10 cellular contexts compared by ENCODE assay signal in genomic region chr9:116951588-116952433, GRCh38.
DNase-seq lines count a peak whose midpoint lies in the region; ATAC-seq and TF ChIP-seq lines count a peak whose summit lies in the region.
"Had no signal": no experiment of that assay in that cellular context is flagged by ENCODE, and none has a peak within 500 bp of the region (broad histone marks: within the 10 kb centered on the region; RNA-seq: fewer than 3 reads in every experiment).

No MANE protein-coding gene starts in this region.

- H3K4me3 Mint-ChIP-seq in naive thymus-derived CD8-positive, alpha-beta T cell: no peak overlapping the region
- H3K4me3 Mint-ChIP-seq: activated naive CD4-positive, alpha-beta T cell treated with anti-CD3 and anti-CD28 coated beads, Interleukin-2, amount 50 U/mL, for 24 hours had no signal

- ATAC-seq in GM21717 (IDR thresholded peaks at IDR 0.05; ENCODE audit: unreplicated experiment): peak; percentile 83
- ATAC-seq in HG03520 (IDR thresholded peaks at IDR 0.05; ENCODE audit: unreplicated experiment): peak; percentile 71
- ATAC-seq in naive thymus-derived CD8-positive, alpha-beta T cell: no peak
- ATAC-seq in right lobe of liver: no peak

- no peaks in the 10 kb centered on the region for H3K27me3 ChIP-seq in right lobe of liver

- peak; percentile 54 for DNase-seq in GM13976 (ENCODE audit: low spot score)
- DNase-seq in iris pigment epithelial cell (ENCODE audit: low read depth): peak; percentile 73
- no peak for DNase-seq in NCI-H524 treated with DMSO at 0.1 percent for 48 hours (lab: John Stamatoyannopoulos, UW)
- DNase-seq in naive thymus-derived CD8-positive, alpha-beta T cell: no peak
- no peak for DNase-seq in putamen (ENCODE audit: low spot score)
- no peak for DNase-seq in right lobe of liver
- DNase-seq: stimulated activated CD4-positive, alpha-beta T cell treated with anti-CD3 and anti-CD28 coated beads, Interleukin-4, amount 100 ng/mL, for 24 hours had no signal

- TF ChIP-seq POLR2A in right lobe of liver (IDR thresholded peaks at IDR 0.05): no peak

- no peak overlapping the region for H3K4me3 ChIP-seq in right lobe of liver

- no peaks in the 10 kb centered on the region for H3K4me1 ChIP-seq in right lobe of liver

- peaks cover 0 to 15% (median 0%) of the 10 kb centered on the region in 9 donors for H3K9me3 Mint-ChIP-seq in naive thymus-derived CD8-positive, alpha-beta T cell

- H3K27ac Mint-ChIP-seq in naive thymus-derived CD8-positive, alpha-beta T cell: no peak overlapping the region
- H3K27ac Mint-ChIP-seq: activated naive CD4-positive, alpha-beta T cell treated with anti-CD3 and anti-CD28 coated beads, Interleukin-2, amount 50 U/mL, for 24 hours had no signal

- POLR2A ChIA-PET in naive thymus-derived CD8-positive, alpha-beta T cell (lab: Charles Lee): no interaction called here

- no peaks in the 10 kb centered on the region for H3K36me3 ChIP-seq in right lobe of liver

- no peak overlapping the region for H3K27ac ChIP-seq in right lobe of liver

- no peaks in the 10 kb centered on the region for H3K4me1 Mint-ChIP-seq in naive thymus-derived CD8-positive, alpha-beta T cell
- H3K4me1 Mint-ChIP-seq: activated naive CD4-positive, alpha-beta T cell treated with anti-CD3 and anti-CD28 coated beads, Interleukin-2, amount 50 U/mL, for 24 hours had no signal

- H3K36me3 Mint-ChIP-seq in naive thymus-derived CD8-positive, alpha-beta T cell: no peaks in the 10 kb centered on the region
- H3K36me3 Mint-ChIP-seq: activated naive CD4-positive, alpha-beta T cell treated with anti-CD3 and anti-CD28 coated beads, Interleukin-2, amount 50 U/mL, for 24 hours had no signal

- 71% methylated on average over 3 of the region's 3 CpGs for WGBS in right lobe of liver (ENCODE audit: insufficient coverage, low coverage, low lambda C conversion rate, missing lambda C conversion rate)

- peaks cover 0 to 11% (median 0%) of the 10 kb centered on the region in 5 donors for H3K27me3 Mint-ChIP-seq in naive thymus-derived CD8-positive, alpha-beta T cell
- H3K27me3 Mint-ChIP-seq: activated naive CD4-positive, alpha-beta T cell treated with anti-CD3 and anti-CD28 coated beads, Interleukin-2, amount 50 U/mL, for 24 hours had no signal

- H3K9me3 ChIP-seq in right lobe of liver: no peaks in the 10 kb centered on the region

- in situ Hi-C loops in GM13976 (cut with MboI; ENCODE audit: low sequenced_read_pairs, unreplicated experiment): no loop called here

- intact Hi-C loops in right lobe of liver (cut with DNase I): no loop called here

- TF ChIP-seq CTCF in GM13976 (IDR thresholded peaks at IDR 0.05; ENCODE audit: borderline replicate concordance, control extremely low read depth, extremely low read depth, insufficient read depth, missing control alignments) (no peak), right lobe of liver (IDR thresholded peaks at IDR 0.05) (no peak)

Comparison
In these comparisons a context has a peak if more than half of its experiments do, and no peak if none do; other contexts are left out.
1. DNase-seq: peak in GM13976 (single experiment) and iris pigment epithelial cell (single experiment); none in NCI-H524 treated with DMSO at 0.1 percent for 48 hours (single experiment), naive thymus-derived CD8-positive, alpha-beta T cell (0 of 10), putamen (single experiment) and right lobe of liver (0 of 3).
2. ATAC-seq: peak in GM21717 (single experiment) and HG03520 (single experiment); none in naive thymus-derived CD8-positive, alpha-beta T cell (0 of 2) and right lobe of liver (0 of 4).